In the genomic region with DNA sequence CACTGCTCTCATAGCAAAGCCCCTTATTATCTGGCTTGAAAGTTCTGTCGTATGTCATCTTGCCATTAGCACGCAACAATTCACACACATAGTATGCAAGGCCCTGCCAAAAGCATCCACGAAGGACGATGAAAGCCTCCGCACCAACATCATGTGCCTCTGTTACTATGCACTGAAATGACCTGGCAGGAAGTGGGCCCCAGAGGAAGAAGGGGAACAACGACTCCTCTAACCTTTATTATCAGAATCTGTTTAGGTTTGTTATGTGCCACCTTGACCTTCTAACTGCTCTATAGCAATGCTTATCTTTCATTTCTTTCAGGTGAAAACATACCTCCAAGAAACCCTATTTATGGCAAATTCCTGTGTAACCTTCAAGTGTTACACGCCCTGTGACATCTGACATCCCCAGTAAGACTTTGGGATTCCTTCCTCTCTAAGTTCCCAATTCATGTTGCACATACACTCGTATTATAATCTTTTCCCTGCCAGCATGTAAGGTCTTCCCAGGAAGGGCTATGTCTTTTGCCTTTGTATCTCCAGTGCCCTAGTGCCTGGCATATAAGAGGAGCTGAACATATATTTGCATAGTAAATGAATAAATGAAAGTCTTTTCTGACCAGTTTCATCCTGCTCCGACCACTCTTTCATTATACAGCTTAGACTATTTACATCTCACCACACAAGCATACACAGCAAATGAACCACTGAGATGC, we compare ENCODE assay signal across 1 cellular context.
A peak's percentile ranks its signal among the peaks of the same experiment; 100 is the strongest.
TF ChIP-seq lines count a peak whose summit lies in the region.

No MANE protein-coding gene starts in this region.

TF ChIP-seq in GM12878, 131 proteins besides CTCF, POLR2A, EP300 and RAD21 (continued from another document and continues in another):
- TF ChIP-seq, protein P1, sequence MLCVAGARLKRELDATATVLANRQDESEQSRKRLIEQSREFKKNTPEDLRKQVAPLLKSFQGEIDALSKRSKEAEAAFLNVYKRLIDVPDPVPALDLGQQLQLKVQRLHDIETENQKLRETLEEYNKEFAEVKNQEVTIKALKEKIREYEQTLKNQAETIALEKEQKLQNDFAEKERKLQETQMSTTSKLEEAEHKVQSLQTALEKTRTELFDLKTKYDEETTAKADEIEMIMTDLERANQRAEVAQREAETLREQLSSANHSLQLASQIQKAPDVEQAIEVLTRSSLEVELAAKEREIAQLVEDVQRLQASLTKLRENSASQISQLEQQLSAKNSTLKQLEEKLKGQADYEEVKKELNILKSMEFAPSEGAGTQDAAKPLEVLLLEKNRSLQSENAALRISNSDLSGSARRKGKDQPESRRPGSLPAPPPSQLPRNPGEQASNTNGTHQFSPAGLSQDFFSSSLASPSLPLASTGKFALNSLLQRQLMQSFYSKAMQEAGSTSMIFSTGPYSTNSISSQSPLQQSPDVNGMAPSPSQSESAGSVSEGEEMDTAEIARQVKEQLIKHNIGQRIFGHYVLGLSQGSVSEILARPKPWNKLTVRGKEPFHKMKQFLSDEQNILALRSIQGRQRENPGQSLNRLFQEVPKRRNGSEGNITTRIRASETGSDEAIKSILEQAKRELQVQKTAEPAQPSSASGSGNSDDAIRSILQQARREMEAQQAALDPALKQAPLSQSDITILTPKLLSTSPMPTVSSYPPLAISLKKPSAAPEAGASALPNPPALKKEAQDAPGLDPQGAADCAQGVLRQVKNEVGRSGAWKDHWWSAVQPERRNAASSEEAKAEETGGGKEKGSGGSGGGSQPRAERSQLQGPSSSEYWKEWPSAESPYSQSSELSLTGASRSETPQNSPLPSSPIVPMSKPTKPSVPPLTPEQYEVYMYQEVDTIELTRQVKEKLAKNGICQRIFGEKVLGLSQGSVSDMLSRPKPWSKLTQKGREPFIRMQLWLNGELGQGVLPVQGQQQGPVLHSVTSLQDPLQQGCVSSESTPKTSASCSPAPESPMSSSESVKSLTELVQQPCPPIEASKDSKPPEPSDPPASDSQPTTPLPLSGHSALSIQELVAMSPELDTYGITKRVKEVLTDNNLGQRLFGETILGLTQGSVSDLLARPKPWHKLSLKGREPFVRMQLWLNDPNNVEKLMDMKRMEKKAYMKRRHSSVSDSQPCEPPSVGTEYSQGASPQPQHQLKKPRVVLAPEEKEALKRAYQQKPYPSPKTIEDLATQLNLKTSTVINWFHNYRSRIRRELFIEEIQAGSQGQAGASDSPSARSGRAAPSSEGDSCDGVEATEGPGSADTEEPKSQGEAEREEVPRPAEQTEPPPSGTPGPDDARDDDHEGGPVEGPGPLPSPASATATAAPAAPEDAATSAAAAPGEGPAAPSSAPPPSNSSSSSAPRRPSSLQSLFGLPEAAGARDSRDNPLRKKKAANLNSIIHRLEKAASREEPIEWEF (IDR thresholded peaks at IDR 0.05; ENCODE audit: insufficient replicate concordance, low read depth, low read length) = no peak
- TF ChIP-seq, protein P2, sequence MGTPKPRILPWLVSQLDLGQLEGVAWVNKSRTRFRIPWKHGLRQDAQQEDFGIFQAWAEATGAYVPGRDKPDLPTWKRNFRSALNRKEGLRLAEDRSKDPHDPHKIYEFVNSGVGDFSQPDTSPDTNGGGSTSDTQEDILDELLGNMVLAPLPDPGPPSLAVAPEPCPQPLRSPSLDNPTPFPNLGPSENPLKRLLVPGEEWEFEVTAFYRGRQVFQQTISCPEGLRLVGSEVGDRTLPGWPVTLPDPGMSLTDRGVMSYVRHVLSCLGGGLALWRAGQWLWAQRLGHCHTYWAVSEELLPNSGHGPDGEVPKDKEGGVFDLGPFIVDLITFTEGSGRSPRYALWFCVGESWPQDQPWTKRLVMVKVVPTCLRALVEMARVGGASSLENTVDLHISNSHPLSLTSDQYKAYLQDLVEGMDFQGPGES (IDR thresholded peaks at IDR 0.05) = no peak
- TF ChIP-seq ZSCAN29 (IDR thresholded peaks at IDR 0.05) (no peak), SP1 (IDR thresholded peaks at IDR 0.05; ENCODE audit: low read depth, low read length) (peak; percentile 94), SREBF2 (IDR thresholded peaks at IDR 0.05; ENCODE audit: low read length) (no peak), WRNIP1 (IDR thresholded peaks at IDR 0.05; ENCODE audit: borderline replicate concordance, low read depth, low read length) (no peak), ZZZ3 (IDR thresholded peaks at IDR 0.05; ENCODE audit: control insufficient read depth, insufficient read length, low read depth) (no peak), ZNF622 (IDR thresholded peaks at IDR 0.05) (no peak), TCF12 (IDR thresholded peaks at IDR 0.05; ENCODE audit: low read depth, low read length) (0 out of 2 replicates have a peak, but pooled peaks have one; percentile 12), NR2F1 (conservative IDR thresholded peaks at IDR 0.05) (peak; percentile 57; the same call in 1 of the 2 replicates), FOXM1 (IDR thresholded peaks at IDR 0.05; ENCODE audit: low read depth, low read length) (peak; percentile 85; the same call in 1 of the 2 replicates), TCF7 (IDR thresholded peaks at IDR 0.05; ENCODE audit: borderline replicate concordance) (0 out of 2 replicates have a peak, but pooled peaks have one; percentile 46), ZBED1 (IDR thresholded peaks at IDR 0.05; ENCODE audit: borderline replicate concordance) (0 out of 2 replicates have a peak, but pooled peaks have one; percentile 3), TAF1 (IDR thresholded peaks at IDR 0.05; ENCODE audit: borderline replicate concordance, low read depth, low read length) (peak; percentile 59; the same call in 1 of the 2 replicates), ZNF207 (IDR thresholded peaks at IDR 0.05; ENCODE audit: borderline replicate concordance) (no peak), NBN (IDR thresholded peaks at IDR 0.05) (no peak), ZNF274 (IDR thresholded peaks at IDR 0.05; ENCODE audit: insufficient read depth, insufficient read length) (no peak), ZNF217 (IDR thresholded peaks at IDR 0.05) (no peak; the same call in 1 of the 2 replicates), HDGF (IDR thresholded peaks at IDR 0.05) (0 out of 2 replicates have a peak, but pooled peaks have one; percentile 58), ZNF24 (IDR thresholded peaks at IDR 0.05) (no peak), CHD2 (IDR thresholded peaks at IDR 0.05; ENCODE audit: borderline replicate concordance, low read depth, low read length) (0 out of 2 replicates have a peak, but pooled peaks have one; percentile 32), CBX3 (IDR thresholded peaks at IDR 0.05; ENCODE audit: borderline replicate concordance, low read depth) (no peak), SUZ12 (IDR thresholded peaks at IDR 0.05; ENCODE audit: unreplicated experiment) (no peak), FOXK2 (IDR thresholded peaks at IDR 0.05) (no peak), HDAC6 (IDR thresholded peaks at IDR 0.05; ENCODE audit: unreplicated experiment) (no peak), SMAD1 (IDR thresholded peaks at IDR 0.05; ENCODE audit: low read depth, partially characterized antibody) (no peak), PAX5 (IDR thresholded peaks at IDR 0.05; ENCODE audit: borderline replicate concordance, low read depth, low read length) (peak; percentile 61; the same call in 1 of the 2 replicates), RFX5 (IDR thresholded peaks at IDR 0.05; ENCODE audit: low read depth, low read length) (no peak), MTA2 (IDR thresholded peaks at IDR 0.05; ENCODE audit: low read depth) (peak; percentile 53), BHLHE40 (IDR thresholded peaks at IDR 0.05; ENCODE audit: borderline replicate concordance in 1 of 2, low read depth in 2 of 2, low read length in 1 of 2) (peak; percentile 54 to 63; a peak in 2 of 4 replicates), RAD51 (IDR thresholded peaks at IDR 0.05) (peak; percentile 35; the same call in 1 of the 2 replicates), SRF (IDR thresholded peaks at IDR 0.05; ENCODE audit: low read depth in 2 of 2, low read length in 2 of 2) (0 out of 4 replicates have a peak, but pooled peaks of 1 of the 2 experiments have one; percentile 24), SMC3 (IDR thresholded peaks at IDR 0.05; ENCODE audit: borderline replicate concordance, low read length) (no peak), ATF7 (IDR thresholded peaks at IDR 0.05; ENCODE audit: low read depth) (no peak), ESRRA (IDR thresholded peaks at IDR 0.05; ENCODE audit: low read length) (no peak)
- TF ChIP-seq, protein P3, sequence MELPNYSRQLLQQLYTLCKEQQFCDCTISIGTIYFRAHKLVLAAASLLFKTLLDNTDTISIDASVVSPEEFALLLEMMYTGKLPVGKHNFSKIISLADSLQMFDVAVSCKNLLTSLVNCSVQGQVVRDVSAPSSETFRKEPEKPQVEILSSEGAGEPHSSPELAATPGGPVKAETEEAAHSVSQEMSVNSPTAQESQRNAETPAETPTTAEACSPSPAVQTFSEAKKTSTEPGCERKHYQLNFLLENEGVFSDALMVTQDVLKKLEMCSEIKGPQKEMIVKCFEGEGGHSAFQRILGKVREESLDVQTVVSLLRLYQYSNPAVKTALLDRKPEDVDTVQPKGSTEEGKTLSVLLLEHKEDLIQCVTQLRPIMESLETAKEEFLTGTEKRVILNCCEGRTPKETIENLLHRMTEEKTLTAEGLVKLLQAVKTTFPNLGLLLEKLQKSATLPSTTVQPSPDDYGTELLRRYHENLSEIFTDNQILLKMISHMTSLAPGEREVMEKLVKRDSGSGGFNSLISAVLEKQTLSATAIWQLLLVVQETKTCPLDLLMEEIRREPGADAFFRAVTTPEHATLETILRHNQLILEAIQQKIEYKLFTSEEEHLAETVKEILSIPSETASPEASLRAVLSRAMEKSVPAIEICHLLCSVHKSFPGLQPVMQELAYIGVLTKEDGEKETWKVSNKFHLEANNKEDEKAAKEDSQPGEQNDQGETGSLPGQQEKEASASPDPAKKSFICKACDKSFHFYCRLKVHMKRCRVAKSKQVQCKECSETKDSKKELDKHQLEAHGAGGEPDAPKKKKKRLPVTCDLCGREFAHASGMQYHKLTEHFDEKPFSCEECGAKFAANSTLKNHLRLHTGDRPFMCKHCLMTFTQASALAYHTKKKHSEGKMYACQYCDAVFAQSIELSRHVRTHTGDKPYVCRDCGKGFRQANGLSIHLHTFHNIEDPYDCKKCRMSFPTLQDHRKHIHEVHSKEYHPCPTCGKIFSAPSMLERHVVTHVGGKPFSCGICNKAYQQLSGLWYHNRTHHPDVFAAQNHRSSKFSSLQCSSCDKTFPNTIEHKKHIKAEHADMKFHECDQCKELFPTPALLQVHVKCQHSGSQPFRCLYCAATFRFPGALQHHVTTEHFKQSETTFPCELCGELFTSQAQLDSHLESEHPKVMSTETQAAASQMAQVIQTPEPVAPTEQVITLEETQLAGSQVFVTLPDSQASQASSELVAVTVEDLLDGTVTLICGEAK (IDR thresholded peaks at IDR 0.05; ENCODE audit: borderline replicate concordance) = 0 out of 2 replicates have a peak, but pooled peaks have one; percentile 38
- TF ChIP-seq, protein P4, sequence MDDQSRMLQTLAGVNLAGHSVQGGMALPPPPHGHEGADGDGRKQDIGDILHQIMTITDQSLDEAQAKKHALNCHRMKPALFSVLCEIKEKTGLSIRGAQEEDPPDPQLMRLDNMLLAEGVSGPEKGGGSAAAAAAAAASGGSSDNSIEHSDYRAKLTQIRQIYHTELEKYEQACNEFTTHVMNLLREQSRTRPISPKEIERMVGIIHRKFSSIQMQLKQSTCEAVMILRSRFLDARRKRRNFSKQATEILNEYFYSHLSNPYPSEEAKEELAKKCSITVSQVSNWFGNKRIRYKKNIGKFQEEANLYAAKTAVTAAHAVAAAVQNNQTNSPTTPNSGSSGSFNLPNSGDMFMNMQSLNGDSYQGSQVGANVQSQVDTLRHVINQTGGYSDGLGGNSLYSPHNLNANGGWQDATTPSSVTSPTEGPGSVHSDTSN (IDR thresholded peaks at IDR 0.05; ENCODE audit: insufficient replicate concordance, low read depth, low read length) = no peak
- TF ChIP-seq, protein P5, sequence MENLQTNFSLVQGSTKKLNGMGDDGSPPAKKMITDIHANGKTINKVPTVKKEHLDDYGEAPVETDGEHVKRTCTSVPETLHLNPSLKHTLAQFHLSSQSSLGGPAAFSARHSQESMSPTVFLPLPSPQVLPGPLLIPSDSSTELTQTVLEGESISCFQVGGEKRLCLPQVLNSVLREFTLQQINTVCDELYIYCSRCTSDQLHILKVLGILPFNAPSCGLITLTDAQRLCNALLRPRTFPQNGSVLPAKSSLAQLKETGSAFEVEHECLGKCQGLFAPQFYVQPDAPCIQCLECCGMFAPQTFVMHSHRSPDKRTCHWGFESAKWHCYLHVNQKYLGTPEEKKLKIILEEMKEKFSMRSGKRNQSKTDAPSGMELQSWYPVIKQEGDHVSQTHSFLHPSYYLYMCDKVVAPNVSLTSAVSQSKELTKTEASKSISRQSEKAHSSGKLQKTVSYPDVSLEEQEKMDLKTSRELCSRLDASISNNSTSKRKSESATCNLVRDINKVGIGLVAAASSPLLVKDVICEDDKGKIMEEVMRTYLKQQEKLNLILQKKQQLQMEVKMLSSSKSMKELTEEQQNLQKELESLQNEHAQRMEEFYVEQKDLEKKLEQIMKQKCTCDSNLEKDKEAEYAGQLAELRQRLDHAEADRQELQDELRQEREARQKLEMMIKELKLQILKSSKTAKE (IDR thresholded peaks at IDR 0.05; ENCODE audit: low read depth, poor library complexity, severe bottlenecking) = no peak
- TF ChIP-seq, protein P6, sequence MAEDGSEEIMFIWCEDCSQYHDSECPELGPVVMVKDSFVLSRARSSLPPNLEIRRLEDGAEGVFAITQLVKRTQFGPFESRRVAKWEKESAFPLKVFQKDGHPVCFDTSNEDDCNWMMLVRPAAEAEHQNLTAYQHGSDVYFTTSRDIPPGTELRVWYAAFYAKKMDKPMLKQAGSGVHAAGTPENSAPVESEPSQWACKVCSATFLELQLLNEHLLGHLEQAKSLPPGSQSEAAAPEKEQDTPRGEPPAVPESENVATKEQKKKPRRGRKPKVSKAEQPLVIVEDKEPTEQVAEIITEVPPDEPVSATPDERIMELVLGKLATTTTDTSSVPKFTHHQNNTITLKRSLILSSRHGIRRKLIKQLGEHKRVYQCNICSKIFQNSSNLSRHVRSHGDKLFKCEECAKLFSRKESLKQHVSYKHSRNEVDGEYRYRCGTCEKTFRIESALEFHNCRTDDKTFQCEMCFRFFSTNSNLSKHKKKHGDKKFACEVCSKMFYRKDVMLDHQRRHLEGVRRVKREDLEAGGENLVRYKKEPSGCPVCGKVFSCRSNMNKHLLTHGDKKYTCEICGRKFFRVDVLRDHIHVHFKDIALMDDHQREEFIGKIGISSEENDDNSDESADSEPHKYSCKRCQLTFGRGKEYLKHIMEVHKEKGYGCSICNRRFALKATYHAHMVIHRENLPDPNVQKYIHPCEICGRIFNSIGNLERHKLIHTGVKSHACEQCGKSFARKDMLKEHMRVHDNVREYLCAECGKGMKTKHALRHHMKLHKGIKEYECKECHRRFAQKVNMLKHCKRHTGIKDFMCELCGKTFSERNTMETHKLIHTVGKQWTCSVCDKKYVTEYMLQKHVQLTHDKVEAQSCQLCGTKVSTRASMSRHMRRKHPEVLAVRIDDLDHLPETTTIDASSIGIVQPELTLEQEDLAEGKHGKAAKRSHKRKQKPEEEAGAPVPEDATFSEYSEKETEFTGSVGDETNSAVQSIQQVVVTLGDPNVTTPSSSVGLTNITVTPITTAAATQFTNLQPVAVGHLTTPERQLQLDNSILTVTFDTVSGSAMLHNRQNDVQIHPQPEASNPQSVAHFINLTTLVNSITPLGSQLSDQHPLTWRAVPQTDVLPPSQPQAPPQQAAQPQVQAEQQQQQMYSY (CRISPR knock-in tag; IDR thresholded peaks at IDR 0.05) = no peak
- TF ChIP-seq, protein P7, sequence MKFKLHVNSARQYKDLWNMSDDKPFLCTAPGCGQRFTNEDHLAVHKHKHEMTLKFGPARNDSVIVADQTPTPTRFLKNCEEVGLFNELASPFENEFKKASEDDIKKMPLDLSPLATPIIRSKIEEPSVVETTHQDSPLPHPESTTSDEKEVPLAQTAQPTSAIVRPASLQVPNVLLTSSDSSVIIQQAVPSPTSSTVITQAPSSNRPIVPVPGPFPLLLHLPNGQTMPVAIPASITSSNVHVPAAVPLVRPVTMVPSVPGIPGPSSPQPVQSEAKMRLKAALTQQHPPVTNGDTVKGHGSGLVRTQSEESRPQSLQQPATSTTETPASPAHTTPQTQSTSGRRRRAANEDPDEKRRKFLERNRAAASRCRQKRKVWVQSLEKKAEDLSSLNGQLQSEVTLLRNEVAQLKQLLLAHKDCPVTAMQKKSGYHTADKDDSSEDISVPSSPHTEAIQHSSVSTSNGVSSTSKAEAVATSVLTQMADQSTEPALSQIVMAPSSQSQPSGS (IDR thresholded peaks at IDR 0.05; ENCODE audit: low read length) = peak; percentile 68; the same call in 1 of the 2 replicates
